ENCODE assay signal across 1 cellular context in genomic region chr12:26126340-26127284, GRCh38.
A peak's percentile ranks its signal among the peaks of the same experiment; 100 is the strongest.
TF ChIP-seq lines count a peak whose summit lies in the region.

No MANE protein-coding gene starts in this region.

TF ChIP-seq in HEK293, 187 proteins besides CTCF, POLR2A, EP300 and RAD21 (continued from another document):
- TF ChIP-seq INSM2 (tag by site-specific recombination; IDR thresholded peaks at IDR 0.05) (0 out of 2 replicates have a peak, but pooled peaks have one; percentile 3), OSR2 (tag by site-specific recombination; IDR thresholded peaks at IDR 0.05) (peak; percentile 19; the same call in 1 of the 2 replicates), ZBTB6 (tag by site-specific recombination; IDR thresholded peaks at IDR 0.05) (0 out of 2 replicates have a peak, but pooled peaks have one; percentile 5), ZNF302 (tag by site-specific recombination; IDR thresholded peaks at IDR 0.05; ENCODE audit: low read depth) (no peak), ZNF610 (tag by site-specific recombination; IDR thresholded peaks at IDR 0.05; ENCODE audit: borderline replicate concordance) (peak; percentile 55; the same call in 1 of the 2 replicates), ZBTB26 (tag by site-specific recombination; optimal IDR thresholded peaks at IDR 0.05) (peak; percentile 89), ZNF202 (tag by site-specific recombination; IDR thresholded peaks at IDR 0.05; ENCODE audit: borderline replicate concordance) (no peak), TRIM28 (IDR thresholded peaks at IDR 0.05; ENCODE audit: borderline replicate concordance, low read length) (no peak), ZSCAN30 (tag by site-specific recombination; IDR thresholded peaks at IDR 0.05) (peak; percentile 37; the same call in 1 of the 2 replicates), KLF10 (tag by site-specific recombination; IDR thresholded peaks at IDR 0.05) (peak; percentile 28; the same call in 1 of the 2 replicates), WT1 (tag by site-specific recombination; IDR thresholded peaks at IDR 0.05) (peak; percentile 81; the same call in 1 of the 2 replicates), ZBTB20 (tag by site-specific recombination; IDR thresholded peaks at IDR 0.05) (peak; percentile 94), ZBTB8A (tag by site-specific recombination; IDR thresholded peaks at IDR 0.05) (peak; percentile 88), IKZF3 (tag by site-specific recombination; IDR thresholded peaks at IDR 0.05) (peak; percentile 91), ZNF510 (tag by site-specific recombination; IDR thresholded peaks at IDR 0.05; ENCODE audit: insufficient replicate concordance) (no peak)
- TF ChIP-seq, protein P1, sequence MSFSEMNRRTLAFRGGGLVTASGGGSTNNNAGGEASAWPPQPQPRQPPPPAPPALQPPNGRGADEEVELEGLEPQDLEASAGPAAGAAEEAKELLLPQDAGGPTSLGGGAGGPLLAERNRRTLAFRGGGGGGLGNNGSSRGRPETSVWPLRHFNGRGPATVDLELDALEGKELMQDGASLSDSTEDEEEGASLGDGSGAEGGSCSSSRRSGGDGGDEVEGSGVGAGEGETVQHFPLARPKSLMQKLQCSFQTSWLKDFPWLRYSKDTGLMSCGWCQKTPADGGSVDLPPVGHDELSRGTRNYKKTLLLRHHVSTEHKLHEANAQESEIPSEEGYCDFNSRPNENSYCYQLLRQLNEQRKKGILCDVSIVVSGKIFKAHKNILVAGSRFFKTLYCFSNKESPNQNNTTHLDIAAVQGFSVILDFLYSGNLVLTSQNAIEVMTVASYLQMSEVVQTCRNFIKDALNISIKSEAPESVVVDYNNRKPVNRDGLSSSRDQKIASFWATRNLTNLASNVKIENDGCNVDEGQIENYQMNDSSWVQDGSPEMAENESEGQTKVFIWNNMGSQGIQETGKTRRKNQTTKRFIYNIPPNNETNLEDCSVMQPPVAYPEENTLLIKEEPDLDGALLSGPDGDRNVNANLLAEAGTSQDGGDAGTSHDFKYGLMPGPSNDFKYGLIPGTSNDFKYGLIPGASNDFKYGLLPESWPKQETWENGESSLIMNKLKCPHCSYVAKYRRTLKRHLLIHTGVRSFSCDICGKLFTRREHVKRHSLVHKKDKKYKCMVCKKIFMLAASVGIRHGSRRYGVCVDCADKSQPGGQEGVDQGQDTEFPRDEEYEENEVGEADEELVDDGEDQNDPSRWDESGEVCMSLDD (tag by site-specific recombination; IDR thresholded peaks at IDR 0.05): 0 out of 2 replicates have a peak, but pooled peaks have one; percentile 14
- TF ChIP-seq, protein P2, sequence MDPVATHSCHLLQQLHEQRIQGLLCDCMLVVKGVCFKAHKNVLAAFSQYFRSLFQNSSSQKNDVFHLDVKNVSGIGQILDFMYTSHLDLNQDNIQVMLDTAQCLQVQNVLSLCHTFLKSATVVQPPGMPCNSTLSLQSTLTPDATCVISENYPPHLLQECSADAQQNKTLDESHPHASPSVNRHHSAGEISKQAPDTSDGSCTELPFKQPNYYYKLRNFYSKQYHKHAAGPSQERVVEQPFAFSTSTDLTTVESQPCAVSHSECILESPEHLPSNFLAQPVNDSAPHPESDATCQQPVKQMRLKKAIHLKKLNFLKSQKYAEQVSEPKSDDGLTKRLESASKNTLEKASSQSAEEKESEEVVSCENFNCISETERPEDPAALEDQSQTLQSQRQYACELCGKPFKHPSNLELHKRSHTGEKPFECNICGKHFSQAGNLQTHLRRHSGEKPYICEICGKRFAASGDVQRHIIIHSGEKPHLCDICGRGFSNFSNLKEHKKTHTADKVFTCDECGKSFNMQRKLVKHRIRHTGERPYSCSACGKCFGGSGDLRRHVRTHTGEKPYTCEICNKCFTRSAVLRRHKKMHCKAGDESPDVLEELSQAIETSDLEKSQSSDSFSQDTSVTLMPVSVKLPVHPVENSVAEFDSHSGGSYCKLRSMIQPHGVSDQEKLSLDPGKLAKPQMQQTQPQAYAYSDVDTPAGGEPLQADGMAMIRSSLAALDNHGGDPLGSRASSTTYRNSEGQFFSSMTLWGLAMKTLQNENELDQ (tag by site-specific recombination; IDR thresholded peaks at IDR 0.05; ENCODE audit: low read depth): no peak
- TF ChIP-seq, protein P3, sequence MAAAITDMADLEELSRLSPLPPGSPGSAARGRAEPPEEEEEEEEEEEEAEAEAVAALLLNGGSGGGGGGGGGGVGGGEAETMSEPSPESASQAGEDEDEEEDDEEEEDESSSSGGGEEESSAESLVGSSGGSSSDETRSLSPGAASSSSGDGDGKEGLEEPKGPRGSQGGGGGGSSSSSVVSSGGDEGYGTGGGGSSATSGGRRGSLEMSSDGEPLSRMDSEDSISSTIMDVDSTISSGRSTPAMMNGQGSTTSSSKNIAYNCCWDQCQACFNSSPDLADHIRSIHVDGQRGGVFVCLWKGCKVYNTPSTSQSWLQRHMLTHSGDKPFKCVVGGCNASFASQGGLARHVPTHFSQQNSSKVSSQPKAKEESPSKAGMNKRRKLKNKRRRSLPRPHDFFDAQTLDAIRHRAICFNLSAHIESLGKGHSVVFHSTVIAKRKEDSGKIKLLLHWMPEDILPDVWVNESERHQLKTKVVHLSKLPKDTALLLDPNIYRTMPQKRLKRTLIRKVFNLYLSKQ (tag by site-specific recombination; IDR thresholded peaks at IDR 0.05; ENCODE audit: borderline replicate concordance): no peak
